In the genomic region with DNA sequence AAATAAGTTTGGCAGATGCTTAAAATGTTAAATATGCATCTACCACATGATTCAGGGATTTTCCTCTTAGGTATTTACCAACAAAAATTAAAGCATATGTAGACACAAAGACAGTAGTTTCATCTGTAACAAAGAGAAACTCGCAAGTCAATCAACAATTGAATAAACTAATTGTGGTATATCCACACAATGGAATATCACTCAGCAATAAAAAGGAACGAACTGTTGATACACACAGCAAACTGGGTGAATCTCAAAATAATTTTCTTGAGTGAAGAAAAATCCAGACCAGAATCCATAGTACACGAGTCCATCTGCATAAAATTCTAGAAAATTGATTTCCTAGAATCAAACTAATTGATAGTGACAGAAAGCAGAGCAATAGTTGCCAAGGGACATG, we compare ENCODE assay signal across 31 cellular contexts.
"Had no signal": no experiment of that assay in that cellular context is flagged by ENCODE, and none has a peak within 500 bp of the region (broad histone marks: within the 10 kb centered on the region; RNA-seq: fewer than 3 reads in every experiment).

No MANE protein-coding gene starts in this region.

- H3K27me3 ChIP-seq: ascending aorta, breast epithelium, cardiac muscle cell, colonic mucosa, dorsolateral prefrontal cortex had no signal

- H3K36me3 Mint-ChIP-seq: activated naive CD4-positive, alpha-beta T cell treated with anti-CD3 and anti-CD28 coated beads, Interleukin-2, amount 50 U/mL, for 72 hours had no signal

- H3K9me3 Mint-ChIP-seq: activated CD4-positive, alpha-beta memory T cell treated with anti-CD3 and anti-CD28 coated beads, Interleukin-2, amount 10 ng/mL, durations not matched to agents 7 days and 5 days; activated CD4-positive, alpha-beta T cell treated with anti-CD3 and anti-CD28 coated beads, Interleukin-2, amount 10 ng/mL, durations not matched to agents 7 days and 5 days; activated naive CD4-positive, alpha-beta T cell treated with anti-CD3 and anti-CD28 coated beads, Interleukin-2, amount 10 ng/mL, durations not matched to agents 7 days and 5 days; activated naive CD4-positive, alpha-beta T cell treated with anti-CD3 and anti-CD28 coated beads, Interleukin-2, amount 50 U/mL, for 72 hours; activated naive CD8-positive, alpha-beta T cell treated with anti-CD3 and anti-CD28 coated beads, Interleukin-2, amount 10 ng/mL, durations not matched to agents 7 days and 5 days; activated T-cell treated with anti-CD3 and anti-CD28 coated beads, Interleukin-2, amount 50 U/mL, for 24 hours; activated T-cell treated with anti-CD3 and anti-CD28 coated beads, Interleukin-2, amount 50 U/mL, for 72 hours; dendritic cell treated with granulocyte-macrophage colony-stimulating factor and Interleukin-4, amounts not matched to agents 40 ng/mL and 50 ng/mL, for 4 days; endodermal cell had no signal

- H3K27ac ChIP-seq: ascending aorta, breast epithelium, cardiac muscle cell, colonic mucosa, dorsolateral prefrontal cortex had no signal

- ATAC-seq: activated T-cell treated with anti-CD3 and anti-CD28 coated beads, Interleukin-2, amount 50 U/mL, for 72 hours; esophagus mucosa had no signal

- H3K9me3 ChIP-seq: ascending aorta, breast epithelium, colonic mucosa had no signal

- H3K4me3 ChIP-seq: ascending aorta, breast epithelium, cardiac muscle cell, colonic mucosa, dorsolateral prefrontal cortex had no signal

- H3K4me1 ChIP-seq: breast epithelium had no signal

- H3K27me3 Mint-ChIP-seq: activated CD4-positive, alpha-beta T cell treated with anti-CD3 and anti-CD28 coated beads, Interleukin-2, amount 10 ng/mL, durations not matched to agents 7 days and 5 days; activated naive CD4-positive, alpha-beta T cell treated with anti-CD3 and anti-CD28 coated beads, Interleukin-2, amount 10 ng/mL, durations not matched to agents 7 days and 5 days; activated naive CD8-positive, alpha-beta T cell treated with anti-CD3 and anti-CD28 coated beads, Interleukin-2, amount 10 ng/mL, durations not matched to agents 7 days and 5 days; activated T-cell treated with anti-CD3 and anti-CD28 coated beads, Interleukin-2, amount 50 U/mL, for 24 hours; dendritic cell treated with granulocyte-macrophage colony-stimulating factor and Interleukin-4, amounts not matched to agents 40 ng/mL and 50 ng/mL, for 4 days had no signal

- FAIRE-seq: frontal cortex had no signal

- DNase-seq: activated CD4-positive, alpha-beta memory T cell treated with anti-CD3 and anti-CD28 coated beads, Interleukin-2, amount 10 ng/mL, durations not matched to agents 7 days and 5 days; activated CD4-positive, alpha-beta T cell treated with anti-CD3 and anti-CD28 coated beads for 1 hour; activated CD4-positive, alpha-beta T cell treated with anti-CD3 and anti-CD28 coated beads for 4 hours; activated CD4-positive, alpha-beta T cell treated with anti-CD3 and anti-CD28 coated beads, Interleukin-2, amount 10 ng/mL, durations not matched to agents 7 days and 5 days; activated CD4-positive, alpha-beta T cell treated with anti-CD3 and anti-CD28 coated beads, Interleukin-2, amount 50 U/mL, for 4 hours; activated CD4-positive, CD25-positive, alpha-beta regulatory T cell; activated CD8-positive, alpha-beta memory T cell treated with anti-CD3 and anti-CD28 coated beads, Interleukin-2, amount 50 U/mL, for 48 hours; activated gamma-delta T cell; activated naive CD4-positive, alpha-beta T cell; activated naive CD4-positive, alpha-beta T cell treated with anti-CD3 and anti-CD28 coated beads, Interleukin-2, amount 10 ng/mL, durations not matched to agents 7 days and 5 days; activated naive CD8-positive, alpha-beta T cell treated with anti-CD3 and anti-CD28 coated beads, Interleukin-2, amount 10 ng/mL, durations not matched to agents 7 days and 5 days; activated T-cell treated with anti-CD3 and anti-CD28 coated beads for 4 hours; activated T-cell treated with anti-CD3 and anti-CD28 coated beads, Interleukin-2, amount 50 U/mL, for 24 hours; activated T-cell treated with anti-CD3 and anti-CD28 coated beads, Interleukin-2, amount 50 U/mL, for 72 hours; central memory CD4-positive, alpha-beta T cell; cerebellar nuclear complex; colonic mucosa; dorsolateral prefrontal cortex; effector memory CD4-positive, alpha-beta T cell; endodermal cell; foreskin fibroblast; head of caudate nucleus; hippocampal formation had no signal

- H3K36me3 ChIP-seq: ascending aorta, breast epithelium, cardiac muscle cell, colonic mucosa had no signal

- H3K27ac Mint-ChIP-seq: activated CD4-positive, alpha-beta memory T cell treated with anti-CD3 and anti-CD28 coated beads, Interleukin-2, amount 10 ng/mL, durations not matched to agents 7 days and 5 days; activated naive CD4-positive, alpha-beta T cell treated with anti-CD3 and anti-CD28 coated beads, Interleukin-2, amount 10 ng/mL, durations not matched to agents 7 days and 5 days; activated naive CD4-positive, alpha-beta T cell treated with anti-CD3 and anti-CD28 coated beads, Interleukin-2, amount 50 U/mL, for 72 hours; activated T-cell treated with anti-CD3 and anti-CD28 coated beads, Interleukin-2, amount 50 U/mL, for 72 hours; brain; dendritic cell treated with granulocyte-macrophage colony-stimulating factor and Interleukin-4, amounts not matched to agents 40 ng/mL and 50 ng/mL, for 4 days; endodermal cell had no signal

- H3K4me3 Mint-ChIP-seq: activated CD4-positive, alpha-beta memory T cell treated with anti-CD3 and anti-CD28 coated beads, Interleukin-2, amount 10 ng/mL, durations not matched to agents 7 days and 5 days; activated naive CD4-positive, alpha-beta T cell treated with anti-CD3 and anti-CD28 coated beads, Interleukin-2, amount 10 ng/mL, durations not matched to agents 7 days and 5 days; activated T-cell treated with anti-CD3 and anti-CD28 coated beads, Interleukin-2, amount 50 U/mL, for 24 hours; dendritic cell treated with granulocyte-macrophage colony-stimulating factor and Interleukin-4, amounts not matched to agents 40 ng/mL and 50 ng/mL, for 4 days; endodermal cell had no signal
